ENCODE assay signal across 8 cellular contexts in the genomic region with DNA sequence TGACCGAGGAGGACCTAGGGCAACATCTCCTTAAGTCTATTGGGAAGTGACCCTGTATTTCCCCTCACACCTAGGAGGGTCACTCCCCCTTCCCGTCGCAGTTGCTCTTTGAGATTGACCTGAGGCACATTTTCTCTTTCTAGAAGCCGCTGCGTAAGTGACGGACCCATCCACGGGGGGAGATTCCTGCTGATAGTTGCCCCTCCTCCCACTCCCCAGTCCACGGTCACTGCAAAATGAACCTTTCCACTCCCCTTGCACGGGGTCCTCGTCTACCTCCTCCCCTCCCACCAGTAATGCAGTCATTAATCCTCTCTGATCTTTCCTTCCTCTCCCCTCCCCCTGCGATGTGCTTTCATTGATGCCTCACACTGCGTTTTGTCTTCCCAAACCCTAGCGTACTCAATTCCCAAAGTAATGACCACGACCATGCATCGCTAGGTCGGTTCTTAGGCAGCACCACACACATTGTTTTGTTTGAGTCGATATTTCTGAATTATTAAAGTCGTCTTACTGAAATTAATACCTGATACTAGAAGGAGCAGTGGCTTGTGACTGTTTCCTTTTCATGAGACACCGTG. TPM values are rescaled to one million over a fixed set of nuclear protein-coding genes. Genes with fewer than 3 reads are reported as not detected.
DNase-seq lines count a peak whose midpoint lies in the region; ATAC-seq and TF ChIP-seq lines count a peak whose summit lies in the region.

No MANE protein-coding gene starts in this region.

- no CpG with 5 or more reads among the region's 19 CpGs for WGBS in neuronal stem cell (ENCODE audit: extremely low coverage in 2 of 2, insufficient read length in 2 of 2, insufficient replicate concordance in 1 of 2), 2 donors

- H3K27ac ChIP-seq in BLaER1 treated with 17β-estradiol and CSF1 and Interleukin-3, amounts not matched to agents 10 nM and 100 nM: peak overlapping the region; percentile 92 to 97 (median 94)
- H3K27ac ChIP-seq in neuronal stem cell (replicated peaks; ENCODE audit: low read length) (peak overlapping the region; percentile 78), vagina (peak overlapping the region; percentile 97)

- H2BK5ac ChIP-seq in neuronal stem cell (ENCODE audit: low read length): peak overlapping the region; percentile 95

- peak overlapping the region; percentile 89 for H3K27ac Mint-ChIP-seq in activated T-helper 2 cell treated with anti-CD3 and anti-CD28 coated beads, Interferon-gamma antibody, Interleukin-2, Interleukin-4, amounts not matched to agents 10 μg/mL and 5 μg/mL and 100 μg/mL, durations not matched to agents 14 hours and 24 hours and 36 hours

- peak overlapping the region; percentile 90 for H3K4me3 Mint-ChIP-seq in activated T-helper 2 cell treated with anti-CD3 and anti-CD28 coated beads, Interferon-gamma antibody, Interleukin-2, Interleukin-4, amounts not matched to agents 10 μg/mL and 5 μg/mL and 100 μg/mL, durations not matched to agents 14 hours and 24 hours and 36 hours (ENCODE audit: low read depth)

- H3K18ac ChIP-seq in neuronal stem cell (ENCODE audit: low read length): peak overlapping the region; percentile 98

- peak overlapping the region; percentile 92 for H2AFZ ChIP-seq in neuronal stem cell (ENCODE audit: low read length)

- peaks cover 0 to 23% (median 8%) of the 10 kb centered on the region in 11 experiments; a peak in 17 of 22 replicates for H3K36me3 ChIP-seq in BLaER1 treated with 17β-estradiol and CSF1 and Interleukin-3, amounts not matched to agents 10 nM and 100 nM
- H3K36me3 ChIP-seq in neuronal stem cell (replicated peaks in 1 of 2; ENCODE audit: control insufficient read depth in 2 of 2, insufficient read depth in 2 of 2, low read length in 2 of 2) (peaks cover 0 to 34% of the 10 kb centered on the region in 2 donors), vagina (no peaks in the 10 kb centered on the region)

- peak overlapping the region; percentile 78 for H2AK5ac ChIP-seq in neuronal stem cell (ENCODE audit: low read depth, low read length)

- peak; percentile 46 for ATAC-seq in GM19023 (IDR thresholded peaks at IDR 0.05; ENCODE audit: unreplicated experiment)
- ATAC-seq in HG03135 (IDR thresholded peaks at IDR 0.05; ENCODE audit: unreplicated experiment): peak; percentile 36

- H4K20me1 ChIP-seq in BLaER1 treated with 17β-estradiol and CSF1 and Interleukin-3, amounts not matched to agents 10 nM and 100 nM: peaks cover 17 to 54% (median 50%) of the 10 kb centered on the region in 11 experiments; a peak in 20 of 22 replicates

- H3K4ac ChIP-seq in neuronal stem cell (ENCODE audit: low read length): no peak overlapping the region

- H3K4me3 ChIP-seq in BLaER1 treated with 17β-estradiol and CSF1 and Interleukin-3, amounts not matched to agents 10 nM and 100 nM: peak overlapping the region; percentile 80 to 98 (median 96)
- H3K4me3 ChIP-seq in neuronal stem cell (ENCODE audit: low read length in 2 of 2) (peak overlapping the region; percentile 87 to 97), vagina (peak overlapping the region; percentile 78 to 90)

- peaks cover 0 to 3% (median 0%) of the 10 kb centered on the region in 11 experiments; a peak in 1 of 22 replicates for H3K9me3 ChIP-seq in BLaER1 treated with 17β-estradiol and CSF1 and Interleukin-3, amounts not matched to agents 10 nM and 100 nM (replicated peaks in 1 of 11)
- H3K9me3 ChIP-seq in neuronal stem cell (replicated peaks in 1 of 2; ENCODE audit: control insufficient read depth in 2 of 2, insufficient read depth in 1 of 2, low read depth in 1 of 2, low read length in 2 of 2) (no peaks in the 10 kb centered on the region), vagina (no peaks in the 10 kb centered on the region)

- H3K23ac ChIP-seq in neuronal stem cell (ENCODE audit: low read depth, low read length, poor library complexity): peak overlapping the region; percentile 98

- peaks cover 4% of the 10 kb centered on the region for H3K79me1 ChIP-seq in neuronal stem cell (ENCODE audit: low read depth, low read length)

- H3K27me3 Mint-ChIP-seq in activated T-helper 2 cell treated with anti-CD3 and anti-CD28 coated beads, Interferon-gamma antibody, Interleukin-2, Interleukin-4, amounts not matched to agents 10 μg/mL and 5 μg/mL and 100 μg/mL, durations not matched to agents 14 hours and 24 hours and 36 hours (ENCODE audit: low read depth): peaks cover 15% of the 10 kb centered on the region

- no peak for TF ChIP-seq POLR2A in vagina (IDR thresholded peaks at IDR 0.05)

- H3K4me1 Mint-ChIP-seq in activated T-helper 2 cell treated with anti-CD3 and anti-CD28 coated beads, Interferon-gamma antibody, Interleukin-2, Interleukin-4, amounts not matched to agents 10 μg/mL and 5 μg/mL and 100 μg/mL, durations not matched to agents 14 hours and 24 hours and 36 hours (ENCODE audit: low read depth): peaks cover 34% of the 10 kb centered on the region

- H2BK120ac ChIP-seq in neuronal stem cell (ENCODE audit: low read depth, low read length): no peak overlapping the region

- H2BK12ac ChIP-seq in neuronal stem cell (ENCODE audit: low read length): peak overlapping the region; percentile 82

- H4K91ac ChIP-seq in neuronal stem cell (ENCODE audit: low read depth, low read length, poor library complexity): no peak overlapping the region

- DNase-seq in NCI-H510A treated with DMSO at 0.1 percent for 48 hours (lab: John Stamatoyannopoulos, UW) (peak; percentile 68), globus pallidus (ENCODE audit: low spot score) (peak; percentile 53), neuronal stem cell (ENCODE audit: low spot score) (peak; percentile 61), vagina (ENCODE audit: extremely low spot score in 2 of 2) (no peak)
- DNase-seq in activated T-helper 2 cell treated with anti-CD3 and anti-CD28 coated beads, Interferon-gamma antibody, Interleukin-2, Interleukin-4, amounts not matched to agents 10 μg/mL and 5 μg/mL and 100 μg/mL, durations not matched to agents 14 hours and 24 hours and 36 hours (ENCODE audit: low spot score): peak; percentile 24

- H2BK15ac ChIP-seq in neuronal stem cell (ENCODE audit: low read length): peak overlapping the region; percentile 62

- peak overlapping the region; percentile 84 for H3K14ac ChIP-seq in neuronal stem cell (ENCODE audit: low read length)

- peaks cover 18 to 41% (median 29%) of the 10 kb centered on the region in 10 experiments for H3K4me1 ChIP-seq in BLaER1 treated with 17β-estradiol and CSF1 and Interleukin-3, amounts not matched to agents 10 nM and 100 nM
- H3K4me1 ChIP-seq in neuronal stem cell (ENCODE audit: control insufficient read depth in 2 of 2, insufficient read depth in 1 of 2, low read depth in 1 of 2, low read length in 2 of 2) (peaks cover 3 to 17% of the 10 kb centered on the region in 2 donors), vagina (peaks cover 43% of the 10 kb centered on the region)

- H4K8ac ChIP-seq in neuronal stem cell (ENCODE audit: low read depth, low read length): no peak overlapping the region

- peak overlapping the region; percentile 91 to 99 (median 95) for H3K9ac ChIP-seq in BLaER1 treated with 17β-estradiol and CSF1 and Interleukin-3, amounts not matched to agents 10 nM and 100 nM
- peak overlapping the region; percentile 97 for H3K9ac ChIP-seq in neuronal stem cell (ENCODE audit: low read depth, low read length, poor library complexity)

- peaks cover 30% of the 10 kb centered on the region for H3K36me3 Mint-ChIP-seq in activated T-helper 2 cell treated with anti-CD3 and anti-CD28 coated beads, Interferon-gamma antibody, Interleukin-2, Interleukin-4, amounts not matched to agents 10 μg/mL and 5 μg/mL and 100 μg/mL, durations not matched to agents 14 hours and 24 hours and 36 hours (ENCODE audit: low read depth)

- no peaks in the 10 kb centered on the region for H3K9me3 Mint-ChIP-seq in activated T-helper 2 cell treated with anti-CD3 and anti-CD28 coated beads, Interferon-gamma antibody, Interleukin-2, Interleukin-4, amounts not matched to agents 10 μg/mL and 5 μg/mL and 100 μg/mL, durations not matched to agents 14 hours and 24 hours and 36 hours

- intact Hi-C loops in activated T-helper 2 cell treated with anti-CD3 and anti-CD28 coated beads, Interferon-gamma antibody, Interleukin-2, Interleukin-4, amounts not matched to agents 10 μg/mL and 5 μg/mL and 100 μg/mL, durations not matched to agents 14 hours and 24 hours and 36 hours (cut with micrococcal nuclease): loop anchor here (1.0 to 10.0 kb wide), 5 partner anchors 33 to 1121 kb away; partner anchors contain the start of genes C2CD5, CMAS, GOLT1B and RECQL
- intact Hi-C loops in vagina (cut with DNase I): no loop called here

- H3K27me3 ChIP-seq in BLaER1 treated with 17β-estradiol and CSF1 and Interleukin-3, amounts not matched to agents 10 nM and 100 nM: no peaks in the 10 kb centered on the region
- H3K27me3 ChIP-seq in neuronal stem cell (ENCODE audit: control insufficient read depth in 3 of 3, insufficient read depth in 3 of 3, low read depth in 1 of 3, low read length in 3 of 3) (no peaks in the 10 kb centered on the region), vagina (no peaks in the 10 kb centered on the region)

- TF ChIP-seq CTCF in vagina (IDR thresholded peaks at IDR 0.05): no peak

- peak overlapping the region; percentile 82 to 96 (median 92) for H3K4me2 ChIP-seq in BLaER1 treated with 17β-estradiol and CSF1 and Interleukin-3, amounts not matched to agents 10 nM and 100 nM
- H3K4me2 ChIP-seq in neuronal stem cell (ENCODE audit: insufficient read depth, low read length, poor library complexity, severe bottlenecking): peak overlapping the region; percentile 86

RNA-seq across cellular contexts. Expression of gene ETNK1, which starts 0.8 kb away (rescaled TPM):
- total RNA-seq in activated T-helper 2 cell treated with anti-CD3 and anti-CD28 coated beads, Interferon-gamma antibody, Interleukin-2, Interleukin-4, amounts not matched to agents 10 μg/mL and 5 μg/mL and 100 μg/mL, durations not matched to agents 14 hours and 24 hours and 36 hours: 120 and 122 TPM in 2 replicates
- polyA plus RNA-seq in neuronal stem cell (2013, experiment 1 of 2): 19.1 TPM
- polyA plus RNA-seq in neuronal stem cell (2013, experiment 2 of 2): 21.0 TPM
- 23.3 TPM for total RNA-seq in vagina

Comparison
In these comparisons a context has a peak if more than half of its experiments do, and no peak if none do; other contexts are left out.
1. DNase-seq: peak in NCI-H510A treated with DMSO at 0.1 percent for 48 hours (single experiment), activated T-helper 2 cell treated with anti-CD3 and anti-CD28 coated beads, Interferon-gamma antibody, Interleukin-2, Interleukin-4, amounts not matched to agents 10 μg/mL and 5 μg/mL and 100 μg/mL, durations not matched to agents 14 hours and 24 hours and 36 hours (single experiment), globus pallidus (single experiment) and neuronal stem cell (single experiment); none in vagina (0 of 2).
2. Peak in every context shown above with its lines, with median percentiles within 50 percentile points of each other: H3K27ac ChIP-seq and H3K4me3 ChIP-seq.